ENCODE assay signal across 1 cellular context in the genomic region with DNA sequence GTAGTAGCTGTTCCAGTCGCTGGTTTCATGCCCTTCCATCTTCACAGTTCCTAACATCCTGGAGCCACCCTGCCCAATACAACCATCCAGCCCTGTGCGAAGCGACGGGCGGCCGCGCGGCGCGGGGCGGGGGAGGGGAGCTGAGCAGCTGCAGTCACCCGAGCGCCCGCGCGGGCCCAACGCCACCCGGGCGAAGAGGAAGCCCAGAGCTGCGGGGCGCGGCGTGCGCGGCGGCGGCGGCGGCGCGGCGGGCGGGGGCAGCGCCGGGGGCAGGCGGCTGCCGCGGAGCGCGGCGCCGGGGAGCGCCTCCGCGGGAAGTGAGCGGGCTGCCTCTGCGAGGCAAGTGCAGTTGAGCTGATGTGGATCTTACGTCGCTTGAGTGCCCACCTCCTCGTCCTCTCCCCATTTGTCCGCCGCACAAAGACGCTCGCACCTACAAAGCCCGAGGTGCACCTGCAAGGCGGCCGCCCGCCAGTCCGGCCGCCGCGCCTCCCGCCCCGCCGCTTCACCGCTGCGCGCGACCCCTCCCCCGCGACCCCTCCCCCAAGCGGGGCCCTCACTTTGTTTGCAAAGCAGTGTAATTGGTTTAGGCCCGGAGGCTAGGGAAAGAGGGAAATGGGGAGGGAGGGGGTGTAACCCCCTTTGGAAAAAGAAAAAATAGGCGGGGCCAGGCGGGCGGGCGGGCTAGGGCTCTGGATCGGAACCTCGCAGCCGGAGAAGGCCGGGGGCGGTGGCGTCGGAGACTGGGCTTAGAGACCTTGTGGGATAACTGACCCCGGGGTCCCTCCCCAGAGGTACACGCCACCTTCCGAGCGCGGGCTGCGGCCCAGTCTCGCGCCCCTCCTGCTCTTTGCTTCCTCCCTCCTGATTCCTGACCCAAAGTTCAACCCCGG.
TF ChIP-seq lines count a peak whose summit lies in the region.

A gene (minus strand): TSS at position 334 of the 893 bp plus-strand sequence. CDS start 277 bp downstream, at position 57.
A gene with protein sequence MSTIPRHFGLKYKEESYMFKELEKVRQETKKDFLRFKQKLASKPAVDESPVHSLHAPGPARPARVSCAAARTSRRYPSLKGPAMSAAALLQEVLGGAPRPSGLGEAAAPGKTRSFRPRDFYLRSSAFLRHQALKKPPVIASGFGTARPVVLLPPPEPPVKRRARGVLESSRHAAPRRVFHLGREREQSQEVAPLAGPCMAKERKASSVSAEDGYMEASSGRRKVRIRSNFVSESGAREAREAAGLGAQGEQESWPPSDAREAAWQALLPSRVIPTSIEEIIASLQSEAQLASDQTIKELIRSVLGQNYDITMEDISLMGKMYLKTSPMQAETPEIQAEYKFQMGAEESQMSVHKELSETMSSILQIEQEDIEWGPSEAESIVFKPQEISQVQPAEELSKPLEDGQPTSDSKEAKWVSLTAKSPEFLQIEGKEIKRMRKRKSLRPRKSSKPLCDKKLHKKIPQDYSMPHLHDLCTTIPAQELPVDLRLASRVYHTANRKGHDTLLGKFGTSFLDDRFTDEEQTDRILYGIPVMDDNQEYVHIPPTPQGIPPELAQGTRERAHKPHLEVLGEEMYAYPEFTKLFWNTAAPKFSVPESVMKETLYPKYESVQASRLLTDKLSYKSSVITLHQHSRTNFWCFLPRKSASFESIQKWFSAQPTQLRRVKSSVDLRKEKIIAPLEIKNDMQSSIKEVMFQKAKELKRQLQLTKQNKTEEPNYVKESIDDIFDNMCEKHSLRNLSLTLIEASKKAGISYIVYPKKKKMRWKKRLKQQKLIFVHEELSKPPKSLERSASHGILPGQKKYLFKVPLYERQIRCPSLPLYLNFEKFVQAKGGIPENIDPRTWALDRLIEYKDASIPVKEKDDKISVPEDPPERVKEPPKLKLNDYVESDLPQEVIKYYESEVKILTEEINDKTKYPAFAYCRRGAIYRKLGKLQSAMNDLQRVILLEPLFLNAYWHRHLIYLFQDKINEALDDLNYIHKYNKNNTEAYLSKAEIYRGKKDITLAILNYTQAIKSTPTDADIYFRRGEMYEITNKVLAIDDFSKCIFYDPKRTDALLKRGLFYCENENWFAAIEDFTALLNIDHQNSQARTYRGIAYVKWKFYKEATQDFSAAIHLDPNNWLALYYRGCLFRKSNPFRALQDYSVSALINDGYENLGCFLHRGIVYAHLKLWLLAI (N-terminal part only) (plus strand): TSS at position 714 of the 893 bp plus-strand sequence. CDS start 26,436 bp downstream, outside the sequence.

TF ChIP-seq in HepG2, 621 proteins besides CTCF, POLR2A, EP300 and RAD21 (continued from another document and continues in another):
- TF ChIP-seq KLF9 (CRISPR knock-in tag; IDR thresholded peaks at IDR 0.05; ENCODE audit: low read depth) (peak; percentile 69; the same call in 1 of the 2 replicates), SYNCRIP (IDR thresholded peaks at IDR 0.05; ENCODE audit: insufficient read depth, low read depth, low read length) (no peak), NFYB (CRISPR knock-in tag; IDR thresholded peaks at IDR 0.05) (peak; percentile 63), ZNF546 (CRISPR knock-in tag; conservative IDR thresholded peaks at IDR 0.05) (no peak; the same call in 1 of the 2 replicates), FOXK1 (CRISPR knock-in tag; IDR thresholded peaks at IDR 0.05; ENCODE audit: borderline replicate concordance, low read depth) (no peak; the same call in 1 of the 2 replicates), MTF2 (CRISPR knock-in tag; IDR thresholded peaks at IDR 0.05; ENCODE audit: borderline replicate concordance) (0 out of 2 replicates have a peak, but pooled peaks have one; percentile 79), ZNF256 (CRISPR knock-in tag; conservative IDR thresholded peaks at IDR 0.05) (0 out of 2 replicates have a peak, but pooled peaks have one; percentile 14), ARNT2 (CRISPR knock-in tag; IDR thresholded peaks at IDR 0.05; ENCODE audit: low read depth) (peak; percentile 45; the same call in 1 of the 2 replicates), ZNF44 (CRISPR knock-in tag; IDR thresholded peaks at IDR 0.05) (peak; percentile 20; the same call in 1 of the 2 replicates), ZBTB20 (CRISPR knock-in tag; IDR thresholded peaks at IDR 0.05; ENCODE audit: borderline replicate concordance, low read depth) (no peak; the same call in 1 of the 2 replicates), HES4 (CRISPR knock-in tag; IDR thresholded peaks at IDR 0.05; ENCODE audit: borderline replicate concordance) (peak; percentile 82), GFI1 (CRISPR knock-in tag; IDR thresholded peaks at IDR 0.05; ENCODE audit: borderline replicate concordance) (no peak; the same call in 1 of the 2 replicates), GATAD1 (CRISPR knock-in tag; IDR thresholded peaks at IDR 0.05) (peak; percentile 21; the same call in 1 of the 2 replicates), CENPX (CRISPR knock-in tag; IDR thresholded peaks at IDR 0.05) (no peak), RFX1 (IDR thresholded peaks at IDR 0.05) (no peak), ZNF713 (CRISPR knock-in tag; IDR thresholded peaks at IDR 0.05) (no peak), ZNF264 (CRISPR knock-in tag; IDR thresholded peaks at IDR 0.05) (no peak; the same call in 1 of the 2 replicates), AGO2 (optimal IDR thresholded peaks at IDR 0.05; ENCODE audit: low read depth, low read length) (no peak), SP1 (IDR thresholded peaks at IDR 0.05) (no peak), SP1 (CRISPR knock-in tag; IDR thresholded peaks at IDR 0.05) (peak; percentile 49; the same call in 1 of the 2 replicates), ATF7-NPFF (CRISPR knock-in tag; IDR thresholded peaks at IDR 0.05; ENCODE audit: low read depth) (peak; percentile 80), ATRX (CRISPR knock-in tag; IDR thresholded peaks at IDR 0.05; ENCODE audit: borderline replicate concordance) (no peak), PAX8 (CRISPR knock-in tag; IDR thresholded peaks at IDR 0.05; ENCODE audit: borderline replicate concordance) (no peak), SALL1 (CRISPR knock-in tag; IDR thresholded peaks at IDR 0.05) (peak; percentile 31), ZNF747 (CRISPR knock-in tag; IDR thresholded peaks at IDR 0.05; ENCODE audit: borderline replicate concordance) (peak; percentile 66; the same call in 1 of the 2 replicates), ZNF260 (CRISPR knock-in tag; IDR thresholded peaks at IDR 0.05; ENCODE audit: borderline replicate concordance, low read depth) (no peak), SP2 (CRISPR knock-in tag; IDR thresholded peaks at IDR 0.05) (peak; percentile 24; the same call in 1 of the 2 replicates), CHCHD3 (CRISPR knock-in tag; IDR thresholded peaks at IDR 0.05) (0 out of 2 replicates have a peak, but pooled peaks have one; percentile 16)
- TF ChIP-seq, protein P1, sequence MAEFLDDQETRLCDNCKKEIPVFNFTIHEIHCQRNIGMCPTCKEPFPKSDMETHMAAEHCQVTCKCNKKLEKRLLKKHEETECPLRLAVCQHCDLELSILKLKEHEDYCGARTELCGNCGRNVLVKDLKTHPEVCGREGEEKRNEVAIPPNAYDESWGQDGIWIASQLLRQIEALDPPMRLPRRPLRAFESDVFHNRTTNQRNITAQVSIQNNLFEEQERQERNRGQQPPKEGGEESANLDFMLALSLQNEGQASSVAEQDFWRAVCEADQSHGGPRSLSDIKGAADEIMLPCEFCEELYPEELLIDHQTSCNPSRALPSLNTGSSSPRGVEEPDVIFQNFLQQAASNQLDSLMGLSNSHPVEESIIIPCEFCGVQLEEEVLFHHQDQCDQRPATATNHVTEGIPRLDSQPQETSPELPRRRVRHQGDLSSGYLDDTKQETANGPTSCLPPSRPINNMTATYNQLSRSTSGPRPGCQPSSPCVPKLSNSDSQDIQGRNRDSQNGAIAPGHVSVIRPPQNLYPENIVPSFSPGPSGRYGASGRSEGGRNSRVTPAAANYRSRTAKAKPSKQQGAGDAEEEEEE (CRISPR knock-in tag; IDR thresholded peaks at IDR 0.05; ENCODE audit: borderline replicate concordance), result no peak
- TF ChIP-seq, protein P2, sequence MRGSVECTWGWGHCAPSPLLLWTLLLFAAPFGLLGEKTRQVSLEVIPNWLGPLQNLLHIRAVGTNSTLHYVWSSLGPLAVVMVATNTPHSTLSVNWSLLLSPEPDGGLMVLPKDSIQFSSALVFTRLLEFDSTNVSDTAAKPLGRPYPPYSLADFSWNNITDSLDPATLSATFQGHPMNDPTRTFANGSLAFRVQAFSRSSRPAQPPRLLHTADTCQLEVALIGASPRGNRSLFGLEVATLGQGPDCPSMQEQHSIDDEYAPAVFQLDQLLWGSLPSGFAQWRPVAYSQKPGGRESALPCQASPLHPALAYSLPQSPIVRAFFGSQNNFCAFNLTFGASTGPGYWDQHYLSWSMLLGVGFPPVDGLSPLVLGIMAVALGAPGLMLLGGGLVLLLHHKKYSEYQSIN (CRISPR knock-in tag; IDR thresholded peaks at IDR 0.05; ENCODE audit: borderline replicate concordance), result no peak
- TF ChIP-seq, protein P3, sequence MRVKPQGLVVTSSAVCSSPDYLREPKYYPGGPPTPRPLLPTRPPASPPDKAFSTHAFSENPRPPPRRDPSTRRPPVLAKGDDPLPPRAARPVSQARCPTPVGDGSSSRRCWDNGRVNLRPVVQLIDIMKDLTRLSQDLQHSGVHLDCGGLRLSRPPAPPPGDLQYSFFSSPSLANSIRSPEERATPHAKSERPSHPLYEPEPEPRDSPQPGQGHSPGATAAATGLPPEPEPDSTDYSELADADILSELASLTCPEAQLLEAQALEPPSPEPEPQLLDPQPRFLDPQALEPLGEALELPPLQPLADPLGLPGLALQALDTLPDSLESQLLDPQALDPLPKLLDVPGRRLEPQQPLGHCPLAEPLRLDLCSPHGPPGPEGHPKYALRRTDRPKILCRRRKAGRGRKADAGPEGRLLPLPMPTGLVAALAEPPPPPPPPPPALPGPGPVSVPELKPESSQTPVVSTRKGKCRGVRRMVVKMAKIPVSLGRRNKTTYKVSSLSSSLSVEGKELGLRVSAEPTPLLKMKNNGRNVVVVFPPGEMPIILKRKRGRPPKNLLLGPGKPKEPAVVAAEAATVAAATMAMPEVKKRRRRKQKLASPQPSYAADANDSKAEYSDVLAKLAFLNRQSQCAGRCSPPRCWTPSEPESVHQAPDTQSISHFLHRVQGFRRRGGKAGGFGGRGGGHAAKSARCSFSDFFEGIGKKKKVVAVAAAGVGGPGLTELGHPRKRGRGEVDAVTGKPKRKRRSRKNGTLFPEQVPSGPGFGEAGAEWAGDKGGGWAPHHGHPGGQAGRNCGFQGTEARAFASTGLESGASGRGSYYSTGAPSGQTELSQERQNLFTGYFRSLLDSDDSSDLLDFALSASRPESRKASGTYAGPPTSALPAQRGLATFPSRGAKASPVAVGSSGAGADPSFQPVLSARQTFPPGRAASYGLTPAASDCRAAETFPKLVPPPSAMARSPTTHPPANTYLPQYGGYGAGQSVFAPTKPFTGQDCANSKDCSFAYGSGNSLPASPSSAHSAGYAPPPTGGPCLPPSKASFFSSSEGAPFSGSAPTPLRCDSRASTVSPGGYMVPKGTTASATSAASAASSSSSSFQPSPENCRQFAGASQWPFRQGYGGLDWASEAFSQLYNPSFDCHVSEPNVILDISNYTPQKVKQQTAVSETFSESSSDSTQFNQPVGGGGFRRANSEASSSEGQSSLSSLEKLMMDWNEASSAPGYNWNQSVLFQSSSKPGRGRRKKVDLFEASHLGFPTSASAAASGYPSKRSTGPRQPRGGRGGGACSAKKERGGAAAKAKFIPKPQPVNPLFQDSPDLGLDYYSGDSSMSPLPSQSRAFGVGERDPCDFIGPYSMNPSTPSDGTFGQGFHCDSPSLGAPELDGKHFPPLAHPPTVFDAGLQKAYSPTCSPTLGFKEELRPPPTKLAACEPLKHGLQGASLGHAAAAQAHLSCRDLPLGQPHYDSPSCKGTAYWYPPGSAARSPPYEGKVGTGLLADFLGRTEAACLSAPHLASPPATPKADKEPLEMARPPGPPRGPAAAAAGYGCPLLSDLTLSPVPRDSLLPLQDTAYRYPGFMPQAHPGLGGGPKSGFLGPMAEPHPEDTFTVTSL (CRISPR knock-in tag; IDR thresholded peaks at IDR 0.05; ENCODE audit: borderline replicate concordance), result 0 out of 2 replicates have a peak, but pooled peaks have one; percentile 6
- TF ChIP-seq, protein P4, sequence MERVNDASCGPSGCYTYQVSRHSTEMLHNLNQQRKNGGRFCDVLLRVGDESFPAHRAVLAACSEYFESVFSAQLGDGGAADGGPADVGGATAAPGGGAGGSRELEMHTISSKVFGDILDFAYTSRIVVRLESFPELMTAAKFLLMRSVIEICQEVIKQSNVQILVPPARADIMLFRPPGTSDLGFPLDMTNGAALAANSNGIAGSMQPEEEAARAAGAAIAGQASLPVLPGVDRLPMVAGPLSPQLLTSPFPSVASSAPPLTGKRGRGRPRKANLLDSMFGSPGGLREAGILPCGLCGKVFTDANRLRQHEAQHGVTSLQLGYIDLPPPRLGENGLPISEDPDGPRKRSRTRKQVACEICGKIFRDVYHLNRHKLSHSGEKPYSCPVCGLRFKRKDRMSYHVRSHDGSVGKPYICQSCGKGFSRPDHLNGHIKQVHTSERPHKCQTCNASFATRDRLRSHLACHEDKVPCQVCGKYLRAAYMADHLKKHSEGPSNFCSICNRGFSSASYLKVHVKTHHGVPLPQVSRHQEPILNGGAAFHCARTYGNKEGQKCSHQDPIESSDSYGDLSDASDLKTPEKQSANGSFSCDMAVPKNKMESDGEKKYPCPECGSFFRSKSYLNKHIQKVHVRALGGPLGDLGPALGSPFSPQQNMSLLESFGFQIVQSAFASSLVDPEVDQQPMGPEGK (CRISPR knock-in tag; IDR thresholded peaks at IDR 0.05), result peak; percentile 97
